29 cellular contexts compared by ENCODE assay signal in genomic region chr5:175351126-175351525, GRCh38.
DNase-seq lines count a peak whose midpoint lies in the region; ATAC-seq and TF ChIP-seq lines count a peak whose summit lies in the region.
"Had no signal": no experiment of that assay in that cellular context is flagged by ENCODE, and none has a peak within 500 bp of the region (broad histone marks: within the 10 kb centered on the region; RNA-seq: fewer than 3 reads in every experiment).

No MANE protein-coding gene starts in this region.

- H3K9me3 ChIP-seq in MG63 (no peaks in the 10 kb centered on the region), ascending aorta (no peaks in the 10 kb centered on the region)
- H3K9me3 ChIP-seq: A549 had no signal

- POLR2A ChIA-PET in activated CD8-positive, alpha-beta T cell treated with anti-CD3 and anti-CD28 coated beads for 36 hours (lab: Charles Lee), result no interaction called here
- POLR2A ChIA-PET in activated CD8-positive, alpha-beta T cell treated with anti-CD3 and anti-CD28 coated beads, Interleukin-2, amount 10 ng/mL, durations not matched to agents 7 days and 5 days (lab: Charles Lee), result no interaction called here

- peaks cover 21% of the 10 kb centered on the region for H3K27me3 ChIP-seq in MG63
- no peaks in the 10 kb centered on the region for H3K27me3 ChIP-seq in ascending aorta

- H3K4me3 ChIP-seq in MG63 (no peak overlapping the region), ascending aorta (no peak overlapping the region)
- H3K4me3 ChIP-seq: A549, GM12878, GM23248 had no signal

- no peak for TF ChIP-seq CTCF in activated CD8-positive, alpha-beta T cell treated with anti-CD3 and anti-CD28 coated beads for 36 hours (IDR thresholded peaks at IDR 0.05)
- TF ChIP-seq CTCF in nephron progenitor cell (IDR thresholded peaks at IDR 0.05) (no peak), ascending aorta (IDR thresholded peaks at IDR 0.05) (no peak)

- H3K27ac ChIP-seq in ascending aorta, result no peak overlapping the region
- H3K27ac ChIP-seq: GM23248 had no signal

- no peak for ATAC-seq in activated CD8-positive, alpha-beta T cell treated with anti-CD3 and anti-CD28 coated beads for 36 hours
- ATAC-seq in activated CD8-positive, alpha-beta T cell treated with anti-CD3 and anti-CD28 coated beads, Interleukin-2, amount 10 ng/mL, durations not matched to agents 7 days and 5 days, result no peak
- peak; percentile 74 for ATAC-seq in left ventricle myocardium superior
- ATAC-seq: A549, GM12878, PC-3 had no signal

- H3K9me3 Mint-ChIP-seq in activated CD8-positive, alpha-beta T cell treated with anti-CD3 and anti-CD28 coated beads for 36 hours, result no peaks in the 10 kb centered on the region
- H3K9me3 Mint-ChIP-seq in activated CD8-positive, alpha-beta T cell treated with anti-CD3 and anti-CD28 coated beads, Interleukin-2, amount 10 ng/mL, durations not matched to agents 7 days and 5 days (ENCODE audit: insufficient read depth), result no peaks in the 10 kb centered on the region
- H3K9me3 Mint-ChIP-seq in nephron progenitor cell, result no peaks in the 10 kb centered on the region
- H3K9me3 Mint-ChIP-seq: CD4-positive, alpha-beta memory T cell; H9 had no signal

- intact Hi-C loops in activated CD8-positive, alpha-beta T cell treated with anti-CD3 and anti-CD28 coated beads for 36 hours (cut with micrococcal nuclease), result no loop called here
- intact Hi-C loops in left ventricle myocardium superior (cut with micrococcal nuclease), result no loop called here
- intact Hi-C loops in ascending aorta (cut with DNase I), result no loop called here

- peak; percentile 12 for DNase-seq in activated CD8-positive, alpha-beta T cell treated with anti-CD3 and anti-CD28 coated beads for 36 hours
- no peak for DNase-seq in activated CD8-positive, alpha-beta T cell treated with anti-CD3 and anti-CD28 coated beads, Interleukin-2, amount 10 ng/mL, durations not matched to agents 7 days and 5 days
- DNase-seq in MG63 (peak; percentile 29), left ventricle myocardium superior (peak; percentile 51), NCI-H345 treated with DMSO at 0.1 percent for 48 hours (lab: John Stamatoyannopoulos, UW; ENCODE audit: unreplicated experiment) (no peak), nephron progenitor cell (no peak), ascending aorta (ENCODE audit: low spot score in 2 of 2) (no peak)
- DNase-seq: C1 segment of cervical spinal cord; CD4-positive, alpha-beta memory T cell; COR-L47; DMS79; EL; GDM1; GM23248; H9; HFFc6; KBM-7; MM.1S; NCI-H1417; NCI-H1694; NCI-H2081 treated with DMSO at 0.1 percent for 48 hours; NCI-H2171; NCI-H226; NCI-H510A treated with DMSO at 0.1 percent for 48 hours; NK-92 treated with Interleukin-12 subunit alpha and Interleukin-12 subunit beta, amount 100 ng/mL, for 24 hours; PC-3; SHP77 had no signal

- no peaks in the 10 kb centered on the region for H3K36me3 ChIP-seq in MG63
- no peaks in the 10 kb centered on the region for H3K36me3 ChIP-seq in ascending aorta

- H3K4me1 ChIP-seq in ascending aorta, result no peaks in the 10 kb centered on the region

- no peak overlapping the region for H3K4me3 Mint-ChIP-seq in activated CD8-positive, alpha-beta T cell treated with anti-CD3 and anti-CD28 coated beads for 36 hours
- H3K4me3 Mint-ChIP-seq in activated CD8-positive, alpha-beta T cell treated with anti-CD3 and anti-CD28 coated beads, Interleukin-2, amount 10 ng/mL, durations not matched to agents 7 days and 5 days, result no peak overlapping the region
- no peak overlapping the region for H3K4me3 Mint-ChIP-seq in nephron progenitor cell
- H3K4me3 Mint-ChIP-seq: CD4-positive, alpha-beta memory T cell; H9; HFFc6 had no signal

- H3K36me3 Mint-ChIP-seq in activated CD8-positive, alpha-beta T cell treated with anti-CD3 and anti-CD28 coated beads for 36 hours (ENCODE audit: low read depth), result no peaks in the 10 kb centered on the region
- H3K36me3 Mint-ChIP-seq in activated CD8-positive, alpha-beta T cell treated with anti-CD3 and anti-CD28 coated beads, Interleukin-2, amount 10 ng/mL, durations not matched to agents 7 days and 5 days (ENCODE audit: low read depth), result no peaks in the 10 kb centered on the region
- no peaks in the 10 kb centered on the region for H3K36me3 Mint-ChIP-seq in nephron progenitor cell (ENCODE audit: low read depth)
- H3K36me3 Mint-ChIP-seq: CD4-positive, alpha-beta memory T cell had no signal

- no peak overlapping the region for H3K27ac Mint-ChIP-seq in activated CD8-positive, alpha-beta T cell treated with anti-CD3 and anti-CD28 coated beads for 36 hours
- no peak overlapping the region for H3K27ac Mint-ChIP-seq in activated CD8-positive, alpha-beta T cell treated with anti-CD3 and anti-CD28 coated beads, Interleukin-2, amount 10 ng/mL, durations not matched to agents 7 days and 5 days
- H3K27ac Mint-ChIP-seq in nephron progenitor cell, result no peak overlapping the region
- H3K27ac Mint-ChIP-seq: CD4-positive, alpha-beta memory T cell; H9; HFFc6 had no signal

- CTCF ChIA-PET in activated CD8-positive, alpha-beta T cell treated with anti-CD3 and anti-CD28 coated beads for 36 hours (lab: Charles Lee), result no interaction called here
- CTCF ChIA-PET in activated CD8-positive, alpha-beta T cell treated with anti-CD3 and anti-CD28 coated beads, Interleukin-2, amount 10 ng/mL, durations not matched to agents 7 days and 5 days (lab: Charles Lee), result no interaction called here

- no peaks in the 10 kb centered on the region for H3K4me1 Mint-ChIP-seq in activated CD8-positive, alpha-beta T cell treated with anti-CD3 and anti-CD28 coated beads for 36 hours (ENCODE audit: low read depth)
- no peaks in the 10 kb centered on the region for H3K4me1 Mint-ChIP-seq in activated CD8-positive, alpha-beta T cell treated with anti-CD3 and anti-CD28 coated beads, Interleukin-2, amount 10 ng/mL, durations not matched to agents 7 days and 5 days (ENCODE audit: low read depth)
- H3K4me1 Mint-ChIP-seq in nephron progenitor cell, result peaks cover 16% of the 10 kb centered on the region
- H3K4me1 Mint-ChIP-seq: CD4-positive, alpha-beta memory T cell had no signal

- H3K27me3 Mint-ChIP-seq in activated CD8-positive, alpha-beta T cell treated with anti-CD3 and anti-CD28 coated beads for 36 hours, result peaks cover 9% of the 10 kb centered on the region
- peaks cover 9% of the 10 kb centered on the region for H3K27me3 Mint-ChIP-seq in activated CD8-positive, alpha-beta T cell treated with anti-CD3 and anti-CD28 coated beads, Interleukin-2, amount 10 ng/mL, durations not matched to agents 7 days and 5 days (ENCODE audit: low read depth)
- peaks cover 51% of the 10 kb centered on the region for H3K27me3 Mint-ChIP-seq in nephron progenitor cell (ENCODE audit: low read depth, poor library complexity)

Comparison
In these comparisons a context has a peak if more than half of its experiments do, and no peak if none do; other contexts are left out.
1. DNase-seq: peak in activated CD8-positive, alpha-beta T cell treated with anti-CD3 and anti-CD28 coated beads for 36 hours (single experiment), MG63 (single experiment) and left ventricle myocardium superior (single experiment); none in activated CD8-positive, alpha-beta T cell treated with anti-CD3 and anti-CD28 coated beads, Interleukin-2, amount 10 ng/mL, durations not matched to agents 7 days and 5 days (single experiment), NCI-H345 treated with DMSO at 0.1 percent for 48 hours (single experiment), nephron progenitor cell (single experiment) and ascending aorta (0 of 2).